ENCODE assay signal across 13 cellular contexts in genomic region chrX:132614297-132614696, GRCh38.
A peak's percentile ranks its signal among the peaks of the same experiment; 100 is the strongest.
DNase-seq lines count a peak whose midpoint lies in the region; ATAC-seq and TF ChIP-seq lines count a peak whose summit lies in the region.
"Had no signal": no experiment of that assay in that cellular context is flagged by ENCODE, and none has a peak within 500 bp of the region (broad histone marks: within the 10 kb centered on the region; RNA-seq: fewer than 3 reads in every experiment).

No MANE protein-coding gene starts in this region.

- BruUV-seq in A673 (replicated peaks; lab: Mats Ljungman, UMichigan) = no TSS peak

- no peaks in the 10 kb centered on the region for H3K36me3 ChIP-seq in A673 (ENCODE audit: insufficient read depth, low read length, poor library complexity, severe bottlenecking)
- H3K36me3 ChIP-seq: tibial artery had no signal

- no peak overlapping the region for H3K4me3 ChIP-seq in A673 (ENCODE audit: low read depth, low read length, poor library complexity, severe bottlenecking)
- H3K4me3 ChIP-seq: tibial artery had no signal

- no peak overlapping the region for H3K27ac ChIP-seq in A673 (ENCODE audit: low read depth, low read length, poor library complexity, severe bottlenecking)
- H3K27ac ChIP-seq: tibial artery had no signal

- peak; percentile 40 for TF ChIP-seq CTCF in A673 (conservative IDR thresholded peaks at IDR 0.05; ENCODE audit: low read depth, low read length)
- peak; percentile 31 for TF ChIP-seq CTCF in GM10248 (IDR thresholded peaks at IDR 0.05; ENCODE audit: control extremely low read depth, extremely low read depth, low read depth, missing control alignments)

- intact Hi-C loops in A673 (cut with micrococcal nuclease; ENCODE audit: unreplicated experiment) (loop anchor here (2.0 to 5.0 kb wide), 2 partner anchors 321 to 772 kb away; no protein-coding TSS in a partner anchor), Right ventricle myocardium superior (cut with DNase I) (no loop called here)

- no peaks in the 10 kb centered on the region for H3K9me3 ChIP-seq in A673 (ENCODE audit: low read depth, low read length, poor library complexity, severe bottlenecking)
- H3K9me3 ChIP-seq: tibial artery had no signal

- no peaks in the 10 kb centered on the region for H3K27me3 ChIP-seq in A673 (replicated peaks; ENCODE audit: insufficient read depth, low read depth, low read length, poor library complexity)
- H3K27me3 ChIP-seq: tibial artery had no signal

- no peaks in the 10 kb centered on the region for H3K4me1 ChIP-seq in A673 (ENCODE audit: insufficient read depth, low read length, poor library complexity, severe bottlenecking)
- H3K4me1 ChIP-seq: tibial artery had no signal

- ATAC-seq in Right ventricle myocardium superior (ENCODE audit: poor library complexity) (no peak), HG02798 (IDR thresholded peaks at IDR 0.05; ENCODE audit: poor library complexity, unreplicated experiment) (no peak)
- ATAC-seq: CD8-positive, alpha-beta T cell had no signal

- CTCF ChIA-PET in A673 (lab: Charles Lee) (interaction anchor here (1.0 to 1.2 kb wide), 2 partner anchors 322 to 773 kb away, joined by 3 to 5 read pairs; no protein-coding TSS in a partner anchor), GM10248 (lab: Yijun Ruan, JAX) (interaction anchor here (0.7 to 4.8 kb wide), 17 partner anchors 10 to 787 kb away, joined by 3 to 75 read pairs (median 5); partner anchors contain the start of gene RAP2C)

- no peak for TF ChIP-seq POLR2A in erythroblast (IDR thresholded peaks at IDR 0.05; ENCODE audit: low read length)

- DNase-seq in A673 (ENCODE audit: low spot score) (peak; percentile 5), GM10248 (ENCODE audit: extremely low spot score) (no peak), NCI-H128 (lab: John Stamatoyannopoulos, UW; ENCODE audit: unreplicated experiment) (peak; percentile 6), erythroblast (lab: John Stamatoyannopoulos, UW) (peak; percentile 34 to 44), AML-193 (lab: John Stamatoyannopoulos, UW) (no peak), HuH-7.5 (ENCODE audit: low spot score) (no peak), Right ventricle myocardium superior (no peak)
- DNase-seq: CD8-positive, alpha-beta T cell; central memory CD4-positive, alpha-beta T cell; naive B cell; stimulated activated CD4-positive, alpha-beta T cell treated with anti-CD3 and anti-CD28 coated beads, Interleukin-4, amount 100 ng/mL, for 4 hours; tibial artery had no signal

- POLR2A ChIA-PET in A673 (lab: Charles Lee; ENCODE audit: low non-redundant PET) = no interaction called here
- POLR2A ChIA-PET in GM10248 (lab: Yijun Ruan, JAX) = no interaction called here

Comparison
In these comparisons a context has a peak if more than half of its experiments do, and no peak if none do; other contexts are left out.
1. DNase-seq: peak in A673 (single experiment), NCI-H128 (single experiment) and erythroblast (2 of 2); none in GM10248 (single experiment), AML-193 (0 of 2), HuH-7.5 (single experiment) and Right ventricle myocardium superior (single experiment).